1 cellular context compared by ENCODE assay signal in the genomic region with DNA sequence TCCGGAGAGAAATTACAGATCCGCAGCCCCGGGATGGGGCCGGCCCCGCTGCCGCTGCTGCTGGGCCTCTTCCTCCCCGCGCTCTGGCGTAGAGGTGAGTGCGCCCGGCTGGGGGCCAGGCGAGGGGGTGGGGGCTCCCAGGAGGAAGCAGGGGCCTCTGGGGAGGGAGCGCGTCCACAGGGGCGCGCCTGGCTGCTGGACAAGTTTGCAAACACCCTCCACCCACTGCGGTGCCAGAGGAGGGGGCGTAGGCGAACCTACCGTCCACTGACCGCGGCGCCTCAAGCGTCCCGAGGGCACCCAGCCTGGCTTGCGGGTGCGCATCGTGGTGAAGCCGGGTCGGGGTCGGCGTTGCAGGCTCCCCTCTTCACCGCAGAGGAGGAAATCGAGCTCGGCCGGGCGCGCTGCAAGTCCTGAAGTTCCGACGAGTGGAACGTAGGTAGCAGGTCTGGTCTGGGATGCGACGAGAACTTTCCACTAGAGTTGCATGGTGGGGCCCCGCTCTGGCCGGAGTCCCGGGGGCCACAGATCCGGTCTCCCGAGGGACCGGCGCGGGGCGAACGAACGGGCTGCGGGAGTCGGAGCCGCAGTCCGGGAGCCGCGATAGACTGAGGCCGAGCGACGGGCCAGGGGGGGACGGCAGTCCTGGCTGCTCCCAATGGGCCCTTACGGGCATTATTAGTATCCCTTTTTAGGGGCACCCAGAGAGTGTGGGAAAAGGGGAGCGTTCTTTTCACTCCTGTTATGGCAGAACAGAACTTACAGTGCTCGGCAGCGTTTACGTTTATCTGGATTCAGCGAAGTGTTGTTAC.
TF ChIP-seq lines count a peak whose summit lies in the region.

No MANE protein-coding gene starts in this region.

TF ChIP-seq in HepG2, 621 proteins besides CTCF, POLR2A, EP300 and RAD21 (continued from another document and continues in another):
- TF ChIP-seq, protein P1, sequence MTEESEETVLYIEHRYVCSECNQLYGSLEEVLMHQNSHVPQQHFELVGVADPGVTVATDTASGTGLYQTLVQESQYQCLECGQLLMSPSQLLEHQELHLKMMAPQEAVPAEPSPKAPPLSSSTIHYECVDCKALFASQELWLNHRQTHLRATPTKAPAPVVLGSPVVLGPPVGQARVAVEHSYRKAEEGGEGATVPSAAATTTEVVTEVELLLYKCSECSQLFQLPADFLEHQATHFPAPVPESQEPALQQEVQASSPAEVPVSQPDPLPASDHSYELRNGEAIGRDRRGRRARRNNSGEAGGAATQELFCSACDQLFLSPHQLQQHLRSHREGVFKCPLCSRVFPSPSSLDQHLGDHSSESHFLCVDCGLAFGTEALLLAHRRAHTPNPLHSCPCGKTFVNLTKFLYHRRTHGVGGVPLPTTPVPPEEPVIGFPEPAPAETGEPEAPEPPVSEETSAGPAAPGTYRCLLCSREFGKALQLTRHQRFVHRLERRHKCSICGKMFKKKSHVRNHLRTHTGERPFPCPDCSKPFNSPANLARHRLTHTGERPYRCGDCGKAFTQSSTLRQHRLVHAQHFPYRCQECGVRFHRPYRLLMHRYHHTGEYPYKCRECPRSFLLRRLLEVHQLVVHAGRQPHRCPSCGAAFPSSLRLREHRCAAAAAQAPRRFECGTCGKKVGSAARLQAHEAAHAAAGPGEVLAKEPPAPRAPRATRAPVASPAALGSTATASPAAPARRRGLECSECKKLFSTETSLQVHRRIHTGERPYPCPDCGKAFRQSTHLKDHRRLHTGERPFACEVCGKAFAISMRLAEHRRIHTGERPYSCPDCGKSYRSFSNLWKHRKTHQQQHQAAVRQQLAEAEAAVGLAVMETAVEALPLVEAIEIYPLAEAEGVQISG (CRISPR knock-in tag; IDR thresholded peaks at IDR 0.05): peak; percentile 10; the same call in 1 of the 2 replicates
- TF ChIP-seq MLLT10 (CRISPR knock-in tag; IDR thresholded peaks at IDR 0.05): no peak
- TF ChIP-seq ZNF615 (CRISPR knock-in tag; IDR thresholded peaks at IDR 0.05; ENCODE audit: borderline replicate concordance): no peak
- TF ChIP-seq JDP2 (CRISPR knock-in tag; IDR thresholded peaks at IDR 0.05; ENCODE audit: borderline replicate concordance): no peak; the same call in 1 of the 2 replicates
- TF ChIP-seq, protein P2, sequence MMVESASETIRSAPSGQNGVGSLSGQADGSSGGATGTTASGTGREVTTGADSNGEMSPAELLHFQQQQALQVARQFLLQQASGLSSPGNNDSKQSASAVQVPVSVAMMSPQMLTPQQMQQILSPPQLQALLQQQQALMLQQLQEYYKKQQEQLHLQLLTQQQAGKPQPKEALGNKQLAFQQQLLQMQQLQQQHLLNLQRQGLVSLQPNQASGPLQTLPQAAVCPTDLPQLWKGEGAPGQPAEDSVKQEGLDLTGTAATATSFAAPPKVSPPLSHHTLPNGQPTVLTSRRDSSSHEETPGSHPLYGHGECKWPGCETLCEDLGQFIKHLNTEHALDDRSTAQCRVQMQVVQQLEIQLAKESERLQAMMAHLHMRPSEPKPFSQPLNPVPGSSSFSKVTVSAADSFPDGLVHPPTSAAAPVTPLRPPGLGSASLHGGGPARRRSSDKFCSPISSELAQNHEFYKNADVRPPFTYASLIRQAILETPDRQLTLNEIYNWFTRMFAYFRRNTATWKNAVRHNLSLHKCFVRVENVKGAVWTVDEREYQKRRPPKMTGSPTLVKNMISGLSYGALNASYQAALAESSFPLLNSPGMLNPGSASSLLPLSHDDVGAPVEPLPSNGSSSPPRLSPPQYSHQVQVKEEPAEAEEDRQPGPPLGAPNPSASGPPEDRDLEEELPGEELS (CRISPR knock-in tag; IDR thresholded peaks at IDR 0.05): 0 out of 2 replicates have a peak, but pooled peaks have one; percentile 9
- no peak for TF ChIP-seq SMAD9 (CRISPR knock-in tag; IDR thresholded peaks at IDR 0.05)
- TF ChIP-seq, protein P3, sequence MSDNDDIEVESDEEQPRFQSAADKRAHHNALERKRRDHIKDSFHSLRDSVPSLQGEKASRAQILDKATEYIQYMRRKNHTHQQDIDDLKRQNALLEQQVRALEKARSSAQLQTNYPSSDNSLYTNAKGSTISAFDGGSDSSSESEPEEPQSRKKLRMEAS (IDR thresholded peaks at IDR 0.05): 0 out of 2 replicates have a peak, but pooled peaks have one; percentile 25
- TF ChIP-seq, protein P4, sequence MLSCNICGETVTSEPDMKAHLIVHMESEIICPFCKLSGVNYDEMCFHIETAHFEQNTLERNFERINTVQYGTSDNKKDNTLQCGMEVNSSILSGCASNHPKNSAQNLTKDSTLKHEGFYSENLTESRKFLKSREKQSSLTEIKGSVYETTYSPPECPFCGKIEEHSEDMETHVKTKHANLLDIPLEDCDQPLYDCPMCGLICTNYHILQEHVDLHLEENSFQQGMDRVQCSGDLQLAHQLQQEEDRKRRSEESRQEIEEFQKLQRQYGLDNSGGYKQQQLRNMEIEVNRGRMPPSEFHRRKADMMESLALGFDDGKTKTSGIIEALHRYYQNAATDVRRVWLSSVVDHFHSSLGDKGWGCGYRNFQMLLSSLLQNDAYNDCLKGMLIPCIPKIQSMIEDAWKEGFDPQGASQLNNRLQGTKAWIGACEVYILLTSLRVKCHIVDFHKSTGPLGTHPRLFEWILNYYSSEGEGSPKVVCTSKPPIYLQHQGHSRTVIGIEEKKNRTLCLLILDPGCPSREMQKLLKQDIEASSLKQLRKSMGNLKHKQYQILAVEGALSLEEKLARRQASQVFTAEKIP (CRISPR knock-in tag; IDR thresholded peaks at IDR 0.05; ENCODE audit: borderline replicate concordance): no peak
- peak; percentile 90 for TF ChIP-seq ZNF883 (CRISPR knock-in tag; IDR thresholded peaks at IDR 0.05; ENCODE audit: not compliant biosample characterization)
- TF ChIP-seq DR1 (CRISPR knock-in tag; IDR thresholded peaks at IDR 0.05): 0 out of 2 replicates have a peak, but pooled peaks have one; percentile 22
- TF ChIP-seq, protein P5, sequence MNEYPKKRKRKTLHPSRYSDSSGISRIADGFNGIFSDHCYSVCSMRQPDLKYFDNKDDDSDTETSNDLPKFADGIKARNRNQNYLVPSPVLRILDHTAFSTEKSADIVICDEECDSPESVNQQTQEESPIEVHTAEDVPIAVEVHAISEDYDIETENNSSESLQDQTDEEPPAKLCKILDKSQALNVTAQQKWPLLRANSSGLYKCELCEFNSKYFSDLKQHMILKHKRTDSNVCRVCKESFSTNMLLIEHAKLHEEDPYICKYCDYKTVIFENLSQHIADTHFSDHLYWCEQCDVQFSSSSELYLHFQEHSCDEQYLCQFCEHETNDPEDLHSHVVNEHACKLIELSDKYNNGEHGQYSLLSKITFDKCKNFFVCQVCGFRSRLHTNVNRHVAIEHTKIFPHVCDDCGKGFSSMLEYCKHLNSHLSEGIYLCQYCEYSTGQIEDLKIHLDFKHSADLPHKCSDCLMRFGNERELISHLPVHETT (CRISPR knock-in tag; conservative IDR thresholded peaks at IDR 0.05): no peak
- peak; percentile 42; the same call in 1 of the 2 replicates for TF ChIP-seq ZNF160 (CRISPR knock-in tag; IDR thresholded peaks at IDR 0.05)
- TF ChIP-seq, protein P6, sequence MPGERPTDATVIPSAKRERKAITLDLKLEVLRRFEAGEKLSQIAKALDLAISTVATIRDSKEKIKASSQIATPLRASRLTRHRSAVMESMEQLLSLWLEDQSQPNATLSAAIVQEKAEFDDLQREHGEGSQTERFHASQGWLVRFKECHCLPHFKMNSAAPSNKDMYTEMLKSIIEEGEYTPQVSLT (CRISPR knock-in tag; IDR thresholded peaks at IDR 0.05; ENCODE audit: borderline replicate concordance, low read depth): no peak; the same call in 1 of the 2 replicates
- TF ChIP-seq DPF2 (CRISPR knock-in tag; IDR thresholded peaks at IDR 0.05; ENCODE audit: borderline replicate concordance, low read depth): no peak
- TF ChIP-seq, protein P7, sequence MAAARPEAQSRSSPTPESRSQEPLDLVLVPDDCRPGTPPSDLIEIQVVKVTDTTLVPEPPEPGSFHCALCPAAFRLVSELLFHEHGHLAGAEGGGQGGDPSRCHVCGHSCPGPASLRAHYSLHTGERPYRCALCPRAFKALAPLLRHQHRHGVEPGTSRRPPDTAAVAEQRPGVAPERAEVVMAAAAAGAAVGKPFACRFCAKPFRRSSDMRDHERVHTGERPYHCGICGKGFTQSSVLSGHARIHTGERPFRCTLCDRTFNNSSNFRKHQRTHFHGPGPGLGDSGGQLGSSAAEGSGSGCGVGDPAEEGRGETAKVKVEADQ (CRISPR knock-in tag; IDR thresholded peaks at IDR 0.05; ENCODE audit: borderline replicate concordance): peak; percentile 80; the same call in 1 of the 2 replicates
- no peak for TF ChIP-seq FIP1L1 (IDR thresholded peaks at IDR 0.05; ENCODE audit: borderline replicate concordance, insufficient read depth, low read depth, low read length)
- peak; percentile 57; the same call in 1 of the 2 replicates for TF ChIP-seq ZNF672 (CRISPR knock-in tag; IDR thresholded peaks at IDR 0.05)
- TF ChIP-seq SETDB1 (CRISPR knock-in tag; IDR thresholded peaks at IDR 0.05; ENCODE audit: borderline replicate concordance): 0 out of 2 replicates have a peak, but pooled peaks have one; percentile 35
- TF ChIP-seq PHB2 (IDR thresholded peaks at IDR 0.05; ENCODE audit: partially characterized antibody): no peak
- TF ChIP-seq, protein P8, sequence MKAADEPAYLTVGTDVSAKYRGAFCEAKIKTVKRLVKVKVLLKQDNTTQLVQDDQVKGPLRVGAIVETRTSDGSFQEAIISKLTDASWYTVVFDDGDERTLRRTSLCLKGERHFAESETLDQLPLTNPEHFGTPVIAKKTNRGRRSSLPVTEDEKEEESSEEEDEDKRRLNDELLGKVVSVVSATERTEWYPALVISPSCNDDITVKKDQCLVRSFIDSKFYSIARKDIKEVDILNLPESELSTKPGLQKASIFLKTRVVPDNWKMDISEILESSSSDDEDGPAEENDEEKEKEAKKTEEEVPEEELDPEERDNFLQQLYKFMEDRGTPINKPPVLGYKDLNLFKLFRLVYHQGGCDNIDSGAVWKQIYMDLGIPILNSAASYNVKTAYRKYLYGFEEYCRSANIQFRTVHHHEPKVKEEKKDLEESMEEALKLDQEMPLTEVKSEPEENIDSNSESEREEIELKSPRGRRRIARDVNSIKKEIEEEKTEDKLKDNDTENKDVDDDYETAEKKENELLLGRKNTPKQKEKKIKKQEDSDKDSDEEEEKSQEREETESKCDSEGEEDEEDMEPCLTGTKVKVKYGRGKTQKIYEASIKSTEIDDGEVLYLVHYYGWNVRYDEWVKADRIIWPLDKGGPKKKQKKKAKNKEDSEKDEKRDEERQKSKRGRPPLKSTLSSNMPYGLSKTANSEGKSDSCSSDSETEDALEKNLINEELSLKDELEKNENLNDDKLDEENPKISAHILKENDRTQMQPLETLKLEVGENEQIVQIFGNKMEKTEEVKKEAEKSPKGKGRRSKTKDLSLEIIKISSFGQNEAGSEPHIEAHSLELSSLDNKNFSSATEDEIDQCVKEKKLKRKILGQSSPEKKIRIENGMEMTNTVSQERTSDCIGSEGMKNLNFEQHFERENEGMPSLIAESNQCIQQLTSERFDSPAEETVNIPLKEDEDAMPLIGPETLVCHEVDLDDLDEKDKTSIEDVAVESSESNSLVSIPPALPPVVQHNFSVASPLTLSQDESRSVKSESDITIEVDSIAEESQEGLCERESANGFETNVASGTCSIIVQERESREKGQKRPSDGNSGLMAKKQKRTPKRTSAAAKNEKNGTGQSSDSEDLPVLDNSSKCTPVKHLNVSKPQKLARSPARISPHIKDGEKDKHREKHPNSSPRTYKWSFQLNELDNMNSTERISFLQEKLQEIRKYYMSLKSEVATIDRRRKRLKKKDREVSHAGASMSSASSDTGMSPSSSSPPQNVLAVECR (CRISPR knock-in tag; IDR thresholded peaks at IDR 0.05; ENCODE audit: borderline replicate concordance): peak; percentile 42
- TF ChIP-seq NFYC (CRISPR knock-in tag; IDR thresholded peaks at IDR 0.05): 0 out of 2 replicates have a peak, but pooled peaks have one; percentile 24
- TF ChIP-seq, protein P9, sequence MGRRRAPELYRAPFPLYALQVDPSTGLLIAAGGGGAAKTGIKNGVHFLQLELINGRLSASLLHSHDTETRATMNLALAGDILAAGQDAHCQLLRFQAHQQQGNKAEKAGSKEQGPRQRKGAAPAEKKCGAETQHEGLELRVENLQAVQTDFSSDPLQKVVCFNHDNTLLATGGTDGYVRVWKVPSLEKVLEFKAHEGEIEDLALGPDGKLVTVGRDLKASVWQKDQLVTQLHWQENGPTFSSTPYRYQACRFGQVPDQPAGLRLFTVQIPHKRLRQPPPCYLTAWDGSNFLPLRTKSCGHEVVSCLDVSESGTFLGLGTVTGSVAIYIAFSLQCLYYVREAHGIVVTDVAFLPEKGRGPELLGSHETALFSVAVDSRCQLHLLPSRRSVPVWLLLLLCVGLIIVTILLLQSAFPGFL (CRISPR knock-in tag; IDR thresholded peaks at IDR 0.05): no peak
- no peak for TF ChIP-seq NR3C1 (CRISPR knock-in tag; IDR thresholded peaks at IDR 0.05)
- TF ChIP-seq, protein P10, sequence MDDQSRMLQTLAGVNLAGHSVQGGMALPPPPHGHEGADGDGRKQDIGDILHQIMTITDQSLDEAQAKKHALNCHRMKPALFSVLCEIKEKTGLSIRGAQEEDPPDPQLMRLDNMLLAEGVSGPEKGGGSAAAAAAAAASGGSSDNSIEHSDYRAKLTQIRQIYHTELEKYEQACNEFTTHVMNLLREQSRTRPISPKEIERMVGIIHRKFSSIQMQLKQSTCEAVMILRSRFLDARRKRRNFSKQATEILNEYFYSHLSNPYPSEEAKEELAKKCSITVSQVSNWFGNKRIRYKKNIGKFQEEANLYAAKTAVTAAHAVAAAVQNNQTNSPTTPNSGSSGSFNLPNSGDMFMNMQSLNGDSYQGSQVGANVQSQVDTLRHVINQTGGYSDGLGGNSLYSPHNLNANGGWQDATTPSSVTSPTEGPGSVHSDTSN (CRISPR knock-in tag; IDR thresholded peaks at IDR 0.05; ENCODE audit: borderline replicate concordance): no peak
- TF ChIP-seq RFX1 (IDR thresholded peaks at IDR 0.05): no peak
- TF ChIP-seq SP140L (CRISPR knock-in tag; IDR thresholded peaks at IDR 0.05; ENCODE audit: borderline replicate concordance): no peak; the same call in 1 of the 2 replicates
- no peak for TF ChIP-seq ZNF660 (CRISPR knock-in tag; IDR thresholded peaks at IDR 0.05; ENCODE audit: borderline replicate concordance, low read depth)
- TF ChIP-seq ZNF44 (CRISPR knock-in tag; IDR thresholded peaks at IDR 0.05): no peak
